ENCODE assay signal across 21 cellular contexts in the genomic region with DNA sequence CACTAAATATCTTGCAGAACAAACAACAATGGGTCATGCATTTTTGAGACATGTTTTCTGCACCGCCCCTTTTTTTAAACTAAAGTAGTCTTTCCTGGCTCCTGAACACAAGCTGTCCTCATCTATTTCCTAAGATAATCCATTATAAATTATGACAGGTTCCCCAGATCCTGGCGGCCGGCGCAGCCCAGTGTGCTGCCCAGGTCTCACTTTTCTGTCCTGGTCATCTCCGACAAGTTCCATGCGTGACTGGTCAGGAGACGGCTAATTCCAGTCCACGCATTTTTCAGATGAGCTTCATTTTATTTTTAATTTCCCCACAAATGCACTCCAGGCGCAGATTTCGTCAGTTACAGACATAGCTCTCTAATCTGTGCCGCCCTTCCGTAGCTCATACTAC.
DNase-seq lines count a peak whose midpoint lies in the region; ATAC-seq, FAIRE-seq and TF ChIP-seq lines count a peak whose summit lies in the region.
"Had no signal": no experiment of that assay in that cellular context is flagged by ENCODE, and none has a peak within 500 bp of the region (broad histone marks: within the 10 kb centered on the region; RNA-seq: fewer than 3 reads in every experiment).

No MANE protein-coding gene starts in this region.

- DNase-seq in HepG2 (ENCODE audit: low spot score) = no peak
- DNase-seq in right lobe of liver = no peak
- peak; percentile 17 to 83 for DNase-seq in psoas muscle
- no peak for DNase-seq in GM13976 (ENCODE audit: low spot score)
- DNase-seq in RKO (ENCODE audit: low spot score) = no peak
- DNase-seq: AML-193; Caco-2; Calu3; CD4-positive, alpha-beta T cell; CD8-positive, alpha-beta T cell; DMS79 treated with DMSO at 0.1 percent for 48 hours; GF-D8 had no signal

- POLR2A ChIA-PET in HepG2 (lab: Yijun Ruan, JAX) = interaction anchor here (0.8 kb wide), 1 partner anchor 17 kb away, joined by 3 read pairs; no protein-coding TSS in a partner anchor

- H3K36me3 ChIP-seq in HepG2 (replicated peaks in 1 of 2; ENCODE audit: control insufficient read depth in 1 of 2, insufficient read depth in 2 of 2, low read length in 2 of 2) (no peaks in the 10 kb centered on the region), right lobe of liver (no peaks in the 10 kb centered on the region), psoas muscle (ENCODE audit: insufficient read depth in 1 of 2, low read depth in 1 of 2) (no peaks in the 10 kb centered on the region), skeletal muscle tissue (ENCODE audit: control insufficient read depth in 3 of 3, insufficient read depth in 3 of 3, low read length in 3 of 3) (no peaks in the 10 kb centered on the region)
- H3K36me3 ChIP-seq: BLaER1 treated with 17β-estradiol and CSF1 and Interleukin-3, amounts not matched to agents 10 nM and 100 nM had no signal

- BruUV-seq in HepG2 (replicated peaks; lab: Mats Ljungman, UMichigan) = no TSS peak

- H3K9ac ChIP-seq in HepG2 (ENCODE audit: insufficient read depth, low read depth, low read length) = no peak overlapping the region
- peak overlapping the region in 1 of 3 donors; percentile 36 for H3K9ac ChIP-seq in skeletal muscle tissue (ENCODE audit: low read depth in 1 of 3, low read length in 3 of 3)
- H3K9ac ChIP-seq: BLaER1 treated with 17β-estradiol and CSF1 and Interleukin-3, amounts not matched to agents 10 nM and 100 nM had no signal

- H3K4me3 ChIP-seq in HepG2 (replicated peaks in 1 of 3; ENCODE audit: insufficient read depth in 1 of 3, low read depth in 2 of 3, low read length in 3 of 3) = no peak overlapping the region
- H3K4me3 ChIP-seq in right lobe of liver = no peak overlapping the region
- H3K4me3 ChIP-seq in psoas muscle = no peak overlapping the region
- no peak overlapping the region for H3K4me3 ChIP-seq in skeletal muscle tissue (ENCODE audit: low read length in 3 of 3)
- H3K4me3 ChIP-seq: A549; BLaER1 treated with 17β-estradiol and CSF1 and Interleukin-3, amounts not matched to agents 10 nM and 100 nM had no signal

- TF ChIP-seq RAD21 in HepG2 (CRISPR knock-in tag; IDR thresholded peaks at IDR 0.05) = no peak

- ATAC-seq in HepG2 (no peak), right lobe of liver (no peak), psoas muscle (peak; percentile 44 to 61 (median 53))
- ATAC-seq: A549; CD8-positive, alpha-beta T cell had no signal

- H4K20me1 ChIP-seq in HepG2 (ENCODE audit: insufficient read depth, low read length) = no peaks in the 10 kb centered on the region
- H4K20me1 ChIP-seq: BLaER1 treated with 17β-estradiol and CSF1 and Interleukin-3, amounts not matched to agents 10 nM and 100 nM had no signal

- H3K27me3 ChIP-seq in HepG2 (ENCODE audit: control insufficient read depth in 1 of 2, insufficient read depth in 2 of 2, low read length in 2 of 2) (no peaks in the 10 kb centered on the region), right lobe of liver (no peaks in the 10 kb centered on the region), psoas muscle (ENCODE audit: insufficient read depth in 3 of 3, low read length in 2 of 3) (no peaks in the 10 kb centered on the region), skeletal muscle tissue (ENCODE audit: control insufficient read depth in 3 of 3, insufficient read depth in 3 of 3, low read length in 3 of 3) (no peaks in the 10 kb centered on the region)
- H3K27me3 ChIP-seq: BLaER1 treated with 17β-estradiol and CSF1 and Interleukin-3, amounts not matched to agents 10 nM and 100 nM had no signal

- CTCF ChIA-PET in HepG2 (lab: Yijun Ruan, JAX; ENCODE audit: low intra/inter-chr PET ratio, low total read pairs) = no interaction called here

- no peak for TF ChIP-seq EP300 in HepG2 (IDR thresholded peaks at IDR 0.05; ENCODE audit: low read depth in 2 of 2, low read length in 2 of 2)
- TF ChIP-seq EP300 in HepG2 (CRISPR knock-in tag; IDR thresholded peaks at IDR 0.05; ENCODE audit: borderline replicate concordance) = no peak

- no peak for FAIRE-seq in HepG2 (lab: Jason Lieb, UNC)
- FAIRE-seq: A549, D721Med, G401.6, GM12891, GM18507 had no signal

- 98% methylated on average over 12 of the region's 12 CpGs for WGBS in HepG2 (ENCODE audit: low lambda C conversion rate)
- WGBS in right lobe of liver (ENCODE audit: insufficient coverage, low coverage, low lambda C conversion rate, missing lambda C conversion rate) = 88% methylated on average over 12 of the region's 12 CpGs
- WGBS in psoas muscle, 3 donors = 46 to 78% (median 46%) methylated on average over 12 of the region's 12 CpGs

- TF ChIP-seq POLR2A in HepG2 (IDR thresholded peaks at IDR 0.05; ENCODE audit: insufficient read depth in 1 of 2, low read depth in 2 of 2, low read length in 2 of 2) (no peak), right lobe of liver (IDR thresholded peaks at IDR 0.05) (no peak)

- in situ Hi-C loops in HepG2 (cut with HindIII; ENCODE audit: extremely low pct_ligation_motif_present, low pct_unique_long_range_greater_than_20kb) (no loop called here), GM13976 (cut with MboI; ENCODE audit: low sequenced_read_pairs, unreplicated experiment) (no loop called here)

- peaks cover 4% of the 10 kb centered on the region; the same call in 1 of the 2 replicates for H3K9me3 ChIP-seq in HepG2 (ENCODE audit: low read length)
- no peaks in the 10 kb centered on the region for H3K9me3 ChIP-seq in right lobe of liver
- no peaks in the 10 kb centered on the region for H3K9me3 ChIP-seq in psoas muscle
- H3K9me3 ChIP-seq in skeletal muscle tissue (ENCODE audit: control insufficient read depth in 3 of 3, low read length in 3 of 3) = no peaks in the 10 kb centered on the region
- H3K9me3 ChIP-seq: A549; BLaER1 treated with 17β-estradiol and CSF1 and Interleukin-3, amounts not matched to agents 10 nM and 100 nM; Caco-2 had no signal

- no peaks in the 10 kb centered on the region for H3K79me2 ChIP-seq in HepG2 (ENCODE audit: insufficient read depth, low read length)

- H2AFZ ChIP-seq in HepG2 (ENCODE audit: low read length) = no peak overlapping the region

- no peak overlapping the region for H3K4me2 ChIP-seq in HepG2 (ENCODE audit: low read depth, low read length)
- H3K4me2 ChIP-seq: A549; BLaER1 treated with 17β-estradiol and CSF1 and Interleukin-3, amounts not matched to agents 10 nM and 100 nM had no signal

- H3K4me1 ChIP-seq in HepG2 (ENCODE audit: insufficient read depth, low read length) (peaks cover 33% of the 10 kb centered on the region), right lobe of liver (no peaks in the 10 kb centered on the region), psoas muscle (peaks cover 34% of the 10 kb centered on the region), skeletal muscle tissue (ENCODE audit: control insufficient read depth in 3 of 3, insufficient read depth in 3 of 3, low read length in 3 of 3) (peaks cover 20 to 49% (median 34%) of the 10 kb centered on the region in 3 donors)
- H3K4me1 ChIP-seq: A549; BLaER1 treated with 17β-estradiol and CSF1 and Interleukin-3, amounts not matched to agents 10 nM and 100 nM; Caco-2 had no signal

- H3K27ac ChIP-seq in HepG2 (ENCODE audit: extremely low read length, insufficient read depth, low read length) = peak overlapping the region; percentile 93
- no peak overlapping the region for H3K27ac ChIP-seq in right lobe of liver
- H3K27ac ChIP-seq in psoas muscle = peak overlapping the region; percentile 88
- H3K27ac ChIP-seq in skeletal muscle tissue (ENCODE audit: low read depth, low read length) = peak overlapping the region; percentile 91
- H3K27ac ChIP-seq: 22Rv1; A549; BLaER1 treated with 17β-estradiol and CSF1 and Interleukin-3, amounts not matched to agents 10 nM and 100 nM; C4-2B had no signal

- TF ChIP-seq CTCF in HepG2 (CRISPR knock-in tag; IDR thresholded peaks at IDR 0.05) = no peak
- TF ChIP-seq CTCF in right lobe of liver (IDR thresholded peaks at IDR 0.05) = no peak
- TF ChIP-seq CTCF in psoas muscle (IDR thresholded peaks at IDR 0.05) = no peak
- TF ChIP-seq CTCF in GM13976 (IDR thresholded peaks at IDR 0.05; ENCODE audit: borderline replicate concordance, control extremely low read depth, extremely low read depth, insufficient read depth, missing control alignments) = no peak

- intact Hi-C loops in HepG2 (cut with micrococcal nuclease; ENCODE audit: unreplicated experiment) = loop anchor here (2.0 to 10.0 kb wide), 2 partner anchors 17 to 141 kb away; no protein-coding TSS in a partner anchor
- intact Hi-C loops in right lobe of liver (cut with DNase I) = no loop called here
- intact Hi-C loops in psoas muscle (cut with DNase I) = loop anchor here (5.0 to 10.0 kb wide), 4 partner anchors 121 to 498 kb away; partner anchors contain the start of gene GDNF (in 1 of the 2)

TF ChIP-seq in HepG2, 621 proteins besides CTCF, POLR2A, EP300 and RAD21:
- TF ChIP-seq PRPF4 (IDR thresholded peaks at IDR 0.05; ENCODE audit: low read depth, low read length, poor library complexity, severe bottlenecking) = peak; percentile 73
- TF ChIP-seq TBX2 (CRISPR knock-in tag; IDR thresholded peaks at IDR 0.05; ENCODE audit: borderline replicate concordance) = 0 out of 2 replicates have a peak, but pooled peaks have one; percentile 1
- no peak for TF ChIP-seq ZNF160 (CRISPR knock-in tag; IDR thresholded peaks at IDR 0.05)

Comparison
In these comparisons a context has a peak if more than half of its experiments do, and no peak if none do; other contexts are left out.
1. H3K27ac ChIP-seq: peak in HepG2 (single experiment), psoas muscle (single experiment) and skeletal muscle tissue (single experiment); none in right lobe of liver (0 of 3).
2. intact Hi-C loops: an anchor here in HepG2 (2.0 to 10.0 kb wide) and psoas muscle (5.0 to 10.0 kb wide); none called in right lobe of liver.
3. ATAC-seq: peak in psoas muscle (4 of 4); none in HepG2 (single experiment) and right lobe of liver (0 of 4).
4. DNase-seq: peak in psoas muscle (2 of 2); none in HepG2 (single experiment), right lobe of liver (0 of 3), GM13976 (single experiment) and RKO (single experiment).